19 cellular contexts compared by ENCODE assay signal in the genomic region with DNA sequence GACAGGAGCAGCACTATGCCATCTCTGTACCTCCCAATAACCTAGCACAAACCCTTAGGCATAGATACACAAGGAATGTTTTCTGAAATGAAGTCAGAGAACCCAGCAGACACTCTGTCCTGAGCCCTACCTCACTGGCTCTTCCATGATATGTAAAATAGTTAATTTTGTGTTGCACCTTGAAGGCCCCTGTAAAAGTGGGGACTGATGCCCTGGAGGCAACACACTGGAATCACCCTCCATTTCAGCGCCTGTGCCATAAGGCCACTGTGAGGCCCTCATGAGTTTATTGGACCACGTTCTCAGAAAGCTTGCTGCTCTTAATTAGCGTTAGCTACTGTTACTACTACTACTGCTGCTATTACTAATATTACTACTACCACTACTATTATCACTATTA.
DNase-seq lines count a peak whose midpoint lies in the region; TF ChIP-seq lines count a peak whose summit lies in the region.
"Had no signal": no experiment of that assay in that cellular context is flagged by ENCODE, and none has a peak within 500 bp of the region (broad histone marks: within the 10 kb centered on the region; RNA-seq: fewer than 3 reads in every experiment).

No MANE protein-coding gene starts in this region.

- peak overlapping the region; percentile 55 for H3K4me3 Mint-ChIP-seq in neural crest cell
- H3K4me3 Mint-ChIP-seq: CD4-positive, alpha-beta memory T cell had no signal

- in situ Hi-C loops in GM13976 (cut with MboI; ENCODE audit: low sequenced_read_pairs, unreplicated experiment), result no loop called here

- peak; percentile 9 for DNase-seq in SHP77 treated with DMSO at 0.1 percent for 48 hours (lab: John Stamatoyannopoulos, UW)
- no peak for DNase-seq in SHP77 (lab: John Stamatoyannopoulos, UW)
- DNase-seq in amniotic epithelial cell (ENCODE audit: low read depth), result peak; percentile 1
- DNase-seq in neural crest cell (ENCODE audit: low read depth, low spot score), result no peak
- no peak for DNase-seq in GM03348 (ENCODE audit: low spot score)
- DNase-seq in GM13976 (ENCODE audit: low spot score), result no peak
- no peak for DNase-seq in nucleus accumbens (lab: John Stamatoyannopoulos, UW)
- DNase-seq: C1 segment of cervical spinal cord, COR-L47, DMS79, EL, GDM1, KBM-7, NCI-H1048, NCI-H1694, NCI-H2081, NCI-H446 treated with DMSO at 0.1 percent for 48 hours, NCI-H526 had no signal

- peaks cover 24% of the 10 kb centered on the region for H3K27me3 Mint-ChIP-seq in neural crest cell (ENCODE audit: low read depth)
- H3K27me3 Mint-ChIP-seq: CD4-positive, alpha-beta memory T cell had no signal

- H3K9me3 Mint-ChIP-seq in neural crest cell, result peaks cover 17% of the 10 kb centered on the region

- TF ChIP-seq CTCF in neural crest cell (conservative IDR thresholded peaks at IDR 0.05), result no peak
- TF ChIP-seq CTCF in GM13976 (IDR thresholded peaks at IDR 0.05; ENCODE audit: borderline replicate concordance, control extremely low read depth, extremely low read depth, insufficient read depth, missing control alignments), result no peak

- H3K27ac Mint-ChIP-seq in neural crest cell (ENCODE audit: unreplicated experiment), result no peak overlapping the region

- peaks cover 15% of the 10 kb centered on the region for H3K4me1 Mint-ChIP-seq in neural crest cell

- peaks cover 17% of the 10 kb centered on the region for H3K36me3 Mint-ChIP-seq in neural crest cell (ENCODE audit: low read depth)
- H3K36me3 Mint-ChIP-seq: CD4-positive, alpha-beta memory T cell had no signal

Comparison
In these comparisons a context has a peak if more than half of its experiments do, and no peak if none do; other contexts are left out.
1. DNase-seq: peak in SHP77 treated with DMSO at 0.1 percent for 48 hours (single experiment) and amniotic epithelial cell (single experiment); none in SHP77 (0 of 2), neural crest cell (single experiment), GM03348 (single experiment), GM13976 (single experiment) and nucleus accumbens (0 of 56).